In genomic region chr12:121805800-121806555, GRCh38 we compare ENCODE assay signal across 8 cellular contexts. TPM values are rescaled to one million over a fixed set of nuclear protein-coding genes. Genes with fewer than 3 reads are reported as not detected.
A peak's percentile ranks its signal among the peaks of the same experiment; 100 is the strongest.
DNase-seq lines count a peak whose midpoint lies in the region; ATAC-seq and TF ChIP-seq lines count a peak whose summit lies in the region.

No MANE protein-coding gene starts in this region.

- H3K27me3 Mint-ChIP-seq in activated T-cell treated with anti-CD3 and anti-CD28 coated beads, Interleukin-2, amount 50 U/mL, for 72 hours (ENCODE audit: low read depth), result no peaks in the 10 kb centered on the region
- peaks cover 10 to 25% (median 19%) of the 10 kb centered on the region in 3 donors for H3K27me3 Mint-ChIP-seq in immature natural killer cell (ENCODE audit: low read depth in 3 of 3)

- H3K4me3 ChIP-seq in cardiac muscle cell (peak overlapping the region; percentile 89), stomach (peak overlapping the region; percentile 72 to 87 (median 80))

- H3K27me3 ChIP-seq in cardiac muscle cell, result no peaks in the 10 kb centered on the region
- H3K27me3 ChIP-seq in stomach, result no peaks in the 10 kb centered on the region

- TF ChIP-seq CTCF in cardiac muscle cell (IDR thresholded peaks at IDR 0.05; ENCODE audit: low read depth, low read length) (no peak), stomach (IDR thresholded peaks at IDR 0.05) (no peak)

- WGBS in stomach, 5 donors, result 0 to 4% (median 3%) methylated on average over 18 to 23 of the region's 23 CpGs

- no peak for TF ChIP-seq EP300 in stomach (IDR thresholded peaks at IDR 0.05)

- H3K9me3 ChIP-seq in cardiac muscle cell (ENCODE audit: low read depth) (no peaks in the 10 kb centered on the region), stomach (no peaks in the 10 kb centered on the region)

- peak overlapping the region; percentile 96 to 97 for H3K4me3 Mint-ChIP-seq in activated T-cell treated with anti-CD3 and anti-CD28 coated beads, Interleukin-2, amount 50 U/mL, for 72 hours
- H3K4me3 Mint-ChIP-seq in immature natural killer cell, result peak overlapping the region; percentile 82 to 98 (median 88)

- peak in 1 of 2 donors; percentile 34 for DNase-seq in cardiac muscle cell (ENCODE audit: low read depth in 1 of 2, low spot score in 1 of 2)
- DNase-seq in Right ventricle myocardium inferior (ENCODE audit: missing footprints), result no peak
- DNase-seq in activated T-cell treated with anti-CD3 and anti-CD28 coated beads, Interleukin-2, amount 50 U/mL, for 72 hours, result no peak
- DNase-seq in immature natural killer cell, result peak; percentile 52 to 61 (median 55)
- DNase-seq in stomach, result no peak
- no peak for DNase-seq in sciatic nerve (ENCODE audit: low spot score)

- ATAC-seq in Right ventricle myocardium inferior (no peak), GM18520 (IDR thresholded peaks at IDR 0.05; ENCODE audit: unreplicated experiment) (no peak), GM21367 (IDR thresholded peaks at IDR 0.05; ENCODE audit: unreplicated experiment) (no peak), sciatic nerve (no peak)
- ATAC-seq in activated T-cell treated with anti-CD3 and anti-CD28 coated beads, Interleukin-2, amount 50 U/mL, for 72 hours (replicated peaks in 1 of 2), result no peak

- H3K27ac Mint-ChIP-seq in activated T-cell treated with anti-CD3 and anti-CD28 coated beads, Interleukin-2, amount 50 U/mL, for 72 hours, result peak overlapping the region; percentile 84
- H3K27ac Mint-ChIP-seq in immature natural killer cell, result peak overlapping the region; percentile 89 to 98 (median 94)

- H3K27ac ChIP-seq in cardiac muscle cell (peak overlapping the region; percentile 100), stomach (peak overlapping the region; percentile 5 to 100 (median 100))

- peaks cover 40% of the 10 kb centered on the region for H3K4me1 Mint-ChIP-seq in activated T-cell treated with anti-CD3 and anti-CD28 coated beads, Interleukin-2, amount 50 U/mL, for 72 hours (ENCODE audit: low read depth)
- peaks cover 53 to 56% of the 10 kb centered on the region in 2 donors for H3K4me1 Mint-ChIP-seq in immature natural killer cell

- no peak for TF ChIP-seq POLR2A in stomach (IDR thresholded peaks at IDR 0.05)

- H3K36me3 Mint-ChIP-seq in activated T-cell treated with anti-CD3 and anti-CD28 coated beads, Interleukin-2, amount 50 U/mL, for 72 hours (ENCODE audit: insufficient read depth in 2 of 2), result peaks cover 19 to 29% of the 10 kb centered on the region in 2 donors
- H3K36me3 Mint-ChIP-seq in immature natural killer cell, result peaks cover 9 to 20% (median 11%) of the 10 kb centered on the region in 3 donors

- H3K9me3 Mint-ChIP-seq in activated T-cell treated with anti-CD3 and anti-CD28 coated beads, Interleukin-2, amount 50 U/mL, for 72 hours, result no peaks in the 10 kb centered on the region
- no peaks in the 10 kb centered on the region for H3K9me3 Mint-ChIP-seq in immature natural killer cell

- H3K4me1 ChIP-seq in cardiac muscle cell (ENCODE audit: low read depth) (peaks cover 14% of the 10 kb centered on the region), stomach (peaks cover 32 to 70% (median 48%) of the 10 kb centered on the region in 4 donors)

- peaks cover 18% of the 10 kb centered on the region for H3K36me3 ChIP-seq in cardiac muscle cell
- peaks cover 31 to 36% (median 35%) of the 10 kb centered on the region in 4 donors for H3K36me3 ChIP-seq in stomach

- intact Hi-C loops in Right ventricle myocardium inferior (cut with DNase I), result no loop called here
- intact Hi-C loops in stomach (cut with DNase I; ENCODE audit: low total_unique reads), result no loop called here
- intact Hi-C loops in sciatic nerve (cut with DNase I), result no loop called here

RNA-seq across cellular contexts. Expression of gene SETD1B, which starts 2.2 kb away (rescaled TPM):
- total RNA-seq in cardiac muscle cell (8.0 and 15.1 TPM in 2 replicates), Right ventricle myocardium inferior (8.0 TPM), stomach (10 to 100 TPM in 3 of 5 donors, 1 to 10 TPM in 2; 7.2 to 27.5 (median 11.7) TPM), sciatic nerve (26.3 TPM)
- polyA plus RNA-seq in cardiac muscle cell (2.4 and 3.8 TPM in 2 replicates), immature natural killer cell (1 to 10 TPM in 1 of 3 donors, under 1 TPM in 1, not detected in 1; 0.56 to 2.3 TPM), stomach (1 to 10 TPM; 3.2 to 5.4 (median 5.3) TPM)
- total RNA-seq in activated T-cell treated with anti-CD3 and anti-CD28 coated beads, Interleukin-2, amount 50 U/mL, for 72 hours, result 10 to 100 TPM; 20.3 to 21.2 TPM

RNA-seq across cellular contexts. Expression of gene RHOF, which starts 12.5 kb away (rescaled TPM):
- 30.0 and 56.3 TPM in 2 replicates for total RNA-seq in cardiac muscle cell
- 21.5 and 27.4 TPM in 2 replicates for polyA plus RNA-seq in cardiac muscle cell
- total RNA-seq in Right ventricle myocardium inferior, result 47.7 TPM
- 100 to 1,000 TPM; 154 to 165 TPM for total RNA-seq in activated T-cell treated with anti-CD3 and anti-CD28 coated beads, Interleukin-2, amount 50 U/mL, for 72 hours
- 100 to 1,000 TPM in 2 of 3 donors, 10 to 100 TPM in 1; 97.6 to 183 (median 128) TPM for polyA plus RNA-seq in immature natural killer cell
- total RNA-seq in stomach, result 100 to 1,000 TPM in 1 of 5 donors, 10 to 100 TPM in 3, 1 to 10 TPM in 1; 8.0 to 105 (median 29.5) TPM
- polyA plus RNA-seq in stomach, result 10 to 100 TPM in 2 of 3 donors, 1 to 10 TPM in 1; 3.2 to 36.4 (median 13.6) TPM
- 12.1 TPM for total RNA-seq in sciatic nerve

RNA-seq across cellular contexts. Expression of gene HPD, which starts 52.7 kb away (rescaled TPM):
- not detected in 2 replicates for total RNA-seq in cardiac muscle cell
- 0.16 TPM in 1 of 2 replicates, not detected in the other for polyA plus RNA-seq in cardiac muscle cell
- total RNA-seq in Right ventricle myocardium inferior, result 2.3 TPM
- total RNA-seq in activated T-cell treated with anti-CD3 and anti-CD28 coated beads, Interleukin-2, amount 50 U/mL, for 72 hours, result not detected
- not detected for polyA plus RNA-seq in immature natural killer cell
- total RNA-seq in stomach, result under 1 TPM in 1 of 5 donors, not detected in 4; 0.73 TPM
- 1 to 10 TPM in 1 of 3 donors, under 1 TPM in 1, not detected in 1; 0.40 to 3.1 TPM for polyA plus RNA-seq in stomach
- 0.40 TPM for total RNA-seq in sciatic nerve

Comparison
In these comparisons a context has a peak if more than half of its experiments do, and no peak if none do; other contexts are left out.
1. DNase-seq: peak in immature natural killer cell (3 of 3); none in Right ventricle myocardium inferior (single experiment), activated T-cell treated with anti-CD3 and anti-CD28 coated beads, Interleukin-2, amount 50 U/mL, for 72 hours (0 of 2), stomach (single experiment) and sciatic nerve (single experiment).